In the genomic region with DNA sequence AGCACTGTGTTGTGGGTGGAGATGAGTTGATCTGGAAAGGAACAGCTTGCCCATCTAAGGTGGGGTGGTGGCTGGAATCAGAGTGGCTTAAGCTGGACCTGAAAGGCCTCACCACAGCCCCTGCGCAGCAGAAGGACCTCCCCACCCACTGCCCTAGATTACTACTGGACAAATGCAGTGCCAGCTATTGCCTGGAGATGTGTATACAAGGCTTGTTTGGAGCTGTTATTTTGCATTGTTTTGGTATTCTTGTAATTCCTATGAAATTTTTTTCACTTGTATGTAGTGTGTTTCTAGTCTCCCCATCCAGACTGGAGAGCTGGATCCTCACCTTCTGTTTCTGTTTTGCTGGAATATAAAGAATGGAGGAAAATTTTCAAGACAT, we compare ENCODE assay signal across 11 cellular contexts. TPM values are rescaled to one million over a fixed set of nuclear protein-coding genes. Genes with fewer than 3 reads are reported as not detected.
DNase-seq lines count a peak whose midpoint lies in the region; ATAC-seq and TF ChIP-seq lines count a peak whose summit lies in the region.
"Had no signal": no experiment of that assay in that cellular context is flagged by ENCODE, and none has a peak within 500 bp of the region (broad histone marks: within the 10 kb centered on the region; RNA-seq: fewer than 3 reads in every experiment).

No MANE protein-coding gene starts in this region.

- CTCF ChIA-PET in CD4-positive, alpha-beta memory T cell (lab: Charles Lee; ENCODE audit: partially characterized antibody): interaction anchor here (0.7 to 1.5 kb wide), 5 partner anchors 26 to 875 kb away, joined by 3 to 7 read pairs (median 4); no protein-coding TSS in a partner anchor

- no peak for ATAC-seq in GM21423 (IDR thresholded peaks at IDR 0.05; ENCODE audit: unreplicated experiment)

- no peak overlapping the region for H3K27ac ChIP-seq in CD4-positive, alpha-beta memory T cell (ENCODE audit: low read depth, low read length)
- peak overlapping the region; percentile 98 for H3K27ac ChIP-seq in colonic mucosa

- no peaks in the 10 kb centered on the region for H3K9me3 Mint-ChIP-seq in CD4-positive, alpha-beta memory T cell
- no peaks in the 10 kb centered on the region for H3K9me3 Mint-ChIP-seq in IgD-negative memory B cell
- H3K9me3 Mint-ChIP-seq in nephron progenitor cell: no peaks in the 10 kb centered on the region

- no peaks in the 10 kb centered on the region for H3K36me3 ChIP-seq in CD4-positive, alpha-beta memory T cell (ENCODE audit: insufficient read depth, low read length)
- H3K36me3 ChIP-seq in colonic mucosa: no peaks in the 10 kb centered on the region

- peaks cover 21 to 52% (median 32%) of the 10 kb centered on the region in 4 donors for H3K4me1 Mint-ChIP-seq in CD4-positive, alpha-beta memory T cell
- H3K4me1 Mint-ChIP-seq in IgD-negative memory B cell: peaks cover 26 to 37% (median 30%) of the 10 kb centered on the region in 3 donors
- peaks cover 47% of the 10 kb centered on the region for H3K4me1 Mint-ChIP-seq in nephron progenitor cell

- TF ChIP-seq CTCF in colonic mucosa (IDR thresholded peaks at IDR 0.05): no peak
- TF ChIP-seq CTCF in nephron progenitor cell (IDR thresholded peaks at IDR 0.05): no peak

- H3K36me3 Mint-ChIP-seq in CD4-positive, alpha-beta memory T cell: peaks cover 5 to 16% of the 10 kb centered on the region in 2 donors
- H3K36me3 Mint-ChIP-seq in IgD-negative memory B cell (peaks cover 2% of the 10 kb centered on the region), nephron progenitor cell (ENCODE audit: low read depth) (peaks cover 4% of the 10 kb centered on the region)

- no peak for DNase-seq in CD4-positive, alpha-beta memory T cell
- DNase-seq in colonic mucosa: no peak
- DNase-seq in nephron progenitor cell: no peak
- no peak for DNase-seq in DMS53 (lab: John Stamatoyannopoulos, UW)
- no peak for DNase-seq in DMS53 treated with DMSO at 0.1 percent for 48 hours (lab: John Stamatoyannopoulos, UW; ENCODE audit: unreplicated experiment)
- no peak for DNase-seq in stimulated activated naive CD4-positive, alpha-beta T cell treated with Interleukin-2 at 50 U/mL for 16 hours (lab: John Stamatoyannopoulos, UW)
- DNase-seq: GDM1; NCI-H187; stimulated activated CD4-positive, alpha-beta T cell treated with anti-CD3 and anti-CD28 coated beads, Interleukin-4, amount 100 ng/mL, for 4 hours had no signal

- H3K4me1 ChIP-seq in CD4-positive, alpha-beta memory T cell (ENCODE audit: insufficient read depth, low read length): peaks cover 35% of the 10 kb centered on the region
- H3K4me1 ChIP-seq in colonic mucosa: no peaks in the 10 kb centered on the region

- intact Hi-C loops in CD4-positive, alpha-beta memory T cell (cut with micrococcal nuclease): no loop called here
- intact Hi-C loops in colonic mucosa (cut with DNase I): no loop called here

- H3K4me3 Mint-ChIP-seq in CD4-positive, alpha-beta memory T cell: peak overlapping the region; percentile 78 to 91 (median 83)
- H3K4me3 Mint-ChIP-seq in IgD-negative memory B cell (peak overlapping the region; percentile 87 to 97 (median 93)), nephron progenitor cell (peak overlapping the region; percentile 81)

- no peaks in the 10 kb centered on the region for H3K27me3 ChIP-seq in CD4-positive, alpha-beta memory T cell (ENCODE audit: insufficient read depth, low read length)
- no peaks in the 10 kb centered on the region for H3K27me3 ChIP-seq in colonic mucosa

- POLR2A ChIA-PET in CD4-positive, alpha-beta memory T cell (lab: Charles Lee; ENCODE audit: partially characterized antibody): interaction anchor here (2.6 kb wide), 1 partner anchor 26 kb away, joined by 21 read pairs; no protein-coding TSS in a partner anchor

- H3K27ac Mint-ChIP-seq in CD4-positive, alpha-beta memory T cell: peak overlapping the region in 6 of 7 donors; percentile 8 to 97 (median 86)
- H3K27ac Mint-ChIP-seq in IgD-negative memory B cell: peak overlapping the region; percentile 69 to 87 (median 86)
- no peak overlapping the region for H3K27ac Mint-ChIP-seq in nephron progenitor cell

- no peak overlapping the region for H3K4me3 ChIP-seq in CD4-positive, alpha-beta memory T cell (ENCODE audit: low read length in 2 of 2)
- no peak overlapping the region for H3K4me3 ChIP-seq in colonic mucosa

- peaks cover 0 to 2% of the 10 kb centered on the region in 2 donors for H3K27me3 Mint-ChIP-seq in CD4-positive, alpha-beta memory T cell
- no peaks in the 10 kb centered on the region for H3K27me3 Mint-ChIP-seq in IgD-negative memory B cell
- H3K27me3 Mint-ChIP-seq in nephron progenitor cell (ENCODE audit: low read depth, poor library complexity): peaks cover 22% of the 10 kb centered on the region

- H3K9me3 ChIP-seq in CD4-positive, alpha-beta memory T cell (ENCODE audit: control insufficient read depth in 1 of 2, low read length in 2 of 2): no peaks in the 10 kb centered on the region
- H3K9me3 ChIP-seq in colonic mucosa: no peaks in the 10 kb centered on the region

- H3K9ac ChIP-seq in colonic mucosa (ENCODE audit: low read depth in 2 of 2, low read length in 2 of 2): peak overlapping the region in 1 of 2 donors; percentile 79

RNA-seq across cellular contexts. Expression of a gene that starts 1.3 kb away (rescaled TPM):
- 10 to 100 TPM; 10.1 to 10.6 TPM for total RNA-seq in CD4-positive, alpha-beta memory T cell
- polyA plus RNA-seq in CD4-positive, alpha-beta memory T cell: 1 to 10 TPM; 2.5 to 2.6 TPM
- 2.5 TPM for polyA plus RNA-seq in IgD-negative memory B cell
- total RNA-seq in colonic mucosa: 10 to 100 TPM; 18.5 to 28.0 TPM
